Comparison of ENCODE assay signal across 19 cellular contexts in the genomic region with DNA sequence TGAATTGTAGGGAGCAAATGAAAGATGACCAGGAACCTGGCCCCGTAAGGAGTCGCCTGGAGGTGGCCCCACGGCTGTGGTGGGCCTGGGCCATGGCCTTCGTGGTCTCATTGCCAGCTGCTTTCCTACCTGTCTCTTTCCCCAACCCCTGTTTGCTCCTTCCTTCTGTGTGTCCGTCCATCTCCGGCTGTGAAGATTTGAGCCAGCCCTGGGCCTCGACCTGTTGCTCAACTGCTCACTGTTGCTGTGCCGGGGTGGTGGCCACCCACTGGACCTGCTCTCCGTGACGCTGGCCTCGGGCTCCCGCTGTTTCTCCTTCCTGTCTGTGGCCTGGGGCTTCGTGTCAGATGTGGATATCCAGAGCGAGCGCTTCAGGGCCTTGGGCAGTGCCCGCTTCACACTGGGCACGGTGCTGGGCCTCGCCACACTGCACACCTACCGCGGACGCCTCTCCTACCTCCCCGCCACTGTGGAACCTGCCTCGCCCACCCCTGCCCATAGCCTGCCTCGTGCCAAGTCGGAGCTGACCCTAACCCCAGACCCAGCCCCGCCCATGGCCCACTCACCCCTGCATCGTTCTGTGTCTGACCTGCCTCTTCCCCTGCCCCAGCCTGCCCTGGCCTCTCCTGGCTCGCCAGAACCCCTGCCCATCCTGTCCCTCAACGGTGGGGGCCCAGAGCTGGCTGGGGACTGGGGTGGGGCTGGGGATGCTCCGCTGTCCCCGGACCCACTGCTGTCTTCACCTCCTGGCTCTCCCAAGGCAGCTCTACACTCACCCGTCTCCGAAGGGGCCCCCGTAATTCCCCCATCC. TPM values are rescaled to one million over a fixed set of nuclear protein-coding genes. Genes with fewer than 3 reads are reported as not detected.
DNase-seq lines count a peak whose midpoint lies in the region; ATAC-seq and TF ChIP-seq lines count a peak whose summit lies in the region.
"Had no signal": no experiment of that assay in that cellular context is flagged by ENCODE, and none has a peak within 500 bp of the region (broad histone marks: within the 10 kb centered on the region; RNA-seq: fewer than 3 reads in every experiment).

No MANE protein-coding gene starts in this region.

- no peaks in the 10 kb centered on the region for H3K9me3 ChIP-seq in stomach smooth muscle (ENCODE audit: control insufficient read depth in 2 of 2, low read length in 2 of 2)
- H3K9me3 ChIP-seq: neutrophil had no signal

- peaks cover 6% of the 10 kb centered on the region for H3K36me3 Mint-ChIP-seq in activated CD8-positive, alpha-beta T cell treated with anti-CD3 and anti-CD28 coated beads for 36 hours (ENCODE audit: low read depth)
- peaks cover 27% of the 10 kb centered on the region for H3K36me3 Mint-ChIP-seq in activated CD8-positive, alpha-beta T cell treated with anti-CD3 and anti-CD28 coated beads, Interleukin-2, amount 10 ng/mL, durations not matched to agents 7 days and 5 days (ENCODE audit: low read depth)

- no peaks in the 10 kb centered on the region for H3K27me3 Mint-ChIP-seq in activated CD8-positive, alpha-beta T cell treated with anti-CD3 and anti-CD28 coated beads for 36 hours
- no peaks in the 10 kb centered on the region for H3K27me3 Mint-ChIP-seq in activated CD8-positive, alpha-beta T cell treated with anti-CD3 and anti-CD28 coated beads, Interleukin-2, amount 10 ng/mL, durations not matched to agents 7 days and 5 days (ENCODE audit: low read depth)
- H3K27me3 Mint-ChIP-seq: activated naive CD4-positive, alpha-beta T cell treated with anti-CD3 and anti-CD28 coated beads, Interleukin-2, amount 10 ng/mL, durations not matched to agents 7 days and 5 days; CD4-positive, CD25-positive, alpha-beta regulatory T cell had no signal

- H3K27me3 ChIP-seq in layer of hippocampus (ENCODE audit: control insufficient read depth, insufficient read depth, low read length) = no peaks in the 10 kb centered on the region
- no peaks in the 10 kb centered on the region for H3K27me3 ChIP-seq in stomach smooth muscle (ENCODE audit: control insufficient read depth in 1 of 2, insufficient read depth in 2 of 2, low read length in 2 of 2)
- H3K27me3 ChIP-seq: cardiac muscle cell, foreskin keratinocyte, neutrophil had no signal

- H3K4me3 Mint-ChIP-seq in activated CD8-positive, alpha-beta T cell treated with anti-CD3 and anti-CD28 coated beads for 36 hours = no peak overlapping the region
- no peak overlapping the region for H3K4me3 Mint-ChIP-seq in activated CD8-positive, alpha-beta T cell treated with anti-CD3 and anti-CD28 coated beads, Interleukin-2, amount 10 ng/mL, durations not matched to agents 7 days and 5 days
- H3K4me3 Mint-ChIP-seq: activated naive CD4-positive, alpha-beta T cell treated with anti-CD3 and anti-CD28 coated beads, Interleukin-2, amount 10 ng/mL, durations not matched to agents 7 days and 5 days had no signal

- H3K27ac ChIP-seq in layer of hippocampus (ENCODE audit: low read depth, low read length) (peak overlapping the region; percentile 30), stomach smooth muscle (ENCODE audit: low read length) (peak overlapping the region; percentile 74)
- H3K27ac ChIP-seq: cardiac muscle cell, foreskin keratinocyte, neutrophil, WERI-Rb-1 had no signal

- H3K4me1 Mint-ChIP-seq in activated CD8-positive, alpha-beta T cell treated with anti-CD3 and anti-CD28 coated beads for 36 hours (ENCODE audit: low read depth) = peaks cover 42% of the 10 kb centered on the region
- H3K4me1 Mint-ChIP-seq in activated CD8-positive, alpha-beta T cell treated with anti-CD3 and anti-CD28 coated beads, Interleukin-2, amount 10 ng/mL, durations not matched to agents 7 days and 5 days (ENCODE audit: low read depth) = peaks cover 54% of the 10 kb centered on the region

- H3K36me3 ChIP-seq in stomach smooth muscle (ENCODE audit: control insufficient read depth in 2 of 2, insufficient read depth in 2 of 2, low read length in 2 of 2) = peaks cover 0 to 20% of the 10 kb centered on the region in 2 donors
- H3K36me3 ChIP-seq: cardiac muscle cell had no signal

- ATAC-seq in activated CD8-positive, alpha-beta T cell treated with anti-CD3 and anti-CD28 coated beads for 36 hours = no peak
- no peak for ATAC-seq in activated CD8-positive, alpha-beta T cell treated with anti-CD3 and anti-CD28 coated beads, Interleukin-2, amount 10 ng/mL, durations not matched to agents 7 days and 5 days
- no peak for ATAC-seq in HG03025 (IDR thresholded peaks at IDR 0.05; ENCODE audit: low FRiP score, unreplicated experiment)
- ATAC-seq in GM21737 (IDR thresholded peaks at IDR 0.05; ENCODE audit: unreplicated experiment) = no peak

- TF ChIP-seq CTCF in activated CD8-positive, alpha-beta T cell treated with anti-CD3 and anti-CD28 coated beads for 36 hours (IDR thresholded peaks at IDR 0.05) = no peak

- H3K4me1 ChIP-seq in stomach smooth muscle (ENCODE audit: control insufficient read depth, insufficient read depth, low read length) = peaks cover 57% of the 10 kb centered on the region

- POLR2A ChIA-PET in activated CD8-positive, alpha-beta T cell treated with anti-CD3 and anti-CD28 coated beads for 36 hours (lab: Charles Lee) = interaction anchor here (9.6 kb wide), 1 partner anchor 9 kb away, joined by 154 read pairs; the partner anchor contains the start of genes FAM83E, RPL18 and SPHK2
- POLR2A ChIA-PET in activated CD8-positive, alpha-beta T cell treated with anti-CD3 and anti-CD28 coated beads, Interleukin-2, amount 10 ng/mL, durations not matched to agents 7 days and 5 days (lab: Charles Lee) = interaction anchor here (0.6 to 3.1 kb wide), 4 partner anchors 9 to 12 kb away, joined by 3 to 15 read pairs (median 4); partner anchors contain the start of genes RPL18 and SPHK2

- peak overlapping the region; percentile 3 for H3K27ac Mint-ChIP-seq in activated CD8-positive, alpha-beta T cell treated with anti-CD3 and anti-CD28 coated beads for 36 hours
- H3K27ac Mint-ChIP-seq in activated CD8-positive, alpha-beta T cell treated with anti-CD3 and anti-CD28 coated beads, Interleukin-2, amount 10 ng/mL, durations not matched to agents 7 days and 5 days = no peak overlapping the region
- H3K27ac Mint-ChIP-seq: activated naive CD4-positive, alpha-beta T cell treated with anti-CD3 and anti-CD28 coated beads, Interleukin-2, amount 10 ng/mL, durations not matched to agents 7 days and 5 days had no signal

- no peaks in the 10 kb centered on the region for H3K9me3 Mint-ChIP-seq in activated CD8-positive, alpha-beta T cell treated with anti-CD3 and anti-CD28 coated beads for 36 hours
- H3K9me3 Mint-ChIP-seq in activated CD8-positive, alpha-beta T cell treated with anti-CD3 and anti-CD28 coated beads, Interleukin-2, amount 10 ng/mL, durations not matched to agents 7 days and 5 days (ENCODE audit: insufficient read depth) = no peaks in the 10 kb centered on the region
- H3K9me3 Mint-ChIP-seq: activated naive CD4-positive, alpha-beta T cell treated with anti-CD3 and anti-CD28 coated beads, Interleukin-2, amount 10 ng/mL, durations not matched to agents 7 days and 5 days; CD4-positive, CD25-positive, alpha-beta regulatory T cell; endodermal cell had no signal

- CTCF ChIA-PET in activated CD8-positive, alpha-beta T cell treated with anti-CD3 and anti-CD28 coated beads for 36 hours (lab: Charles Lee) = no interaction called here
- CTCF ChIA-PET in activated CD8-positive, alpha-beta T cell treated with anti-CD3 and anti-CD28 coated beads, Interleukin-2, amount 10 ng/mL, durations not matched to agents 7 days and 5 days (lab: Charles Lee) = no interaction called here

- intact Hi-C loops in activated CD8-positive, alpha-beta T cell treated with anti-CD3 and anti-CD28 coated beads for 36 hours (cut with micrococcal nuclease) = no loop called here

- no peak for DNase-seq in activated CD8-positive, alpha-beta T cell treated with anti-CD3 and anti-CD28 coated beads for 36 hours
- DNase-seq in activated CD8-positive, alpha-beta T cell treated with anti-CD3 and anti-CD28 coated beads, Interleukin-2, amount 10 ng/mL, durations not matched to agents 7 days and 5 days = no peak
- no peak for DNase-seq in NCI-H524 treated with DMSO at 0.1 percent for 48 hours (lab: John Stamatoyannopoulos, UW)
- DNase-seq: activated naive CD4-positive, alpha-beta T cell treated with anti-CD3 and anti-CD28 coated beads, Interleukin-2, amount 10 ng/mL, durations not matched to agents 7 days and 5 days; CD4-positive, CD25-positive, alpha-beta regulatory T cell; foreskin keratinocyte; NCI-H1694; NCI-H446 treated with DMSO at 0.1 percent for 48 hours; WERI-Rb-1 had no signal

- 0 out of 2 replicates have a peak, but pooled peaks have one; percentile 11 for TF ChIP-seq POLR2A in Raji (IDR thresholded peaks at IDR 0.05; ENCODE audit: insufficient read depth, low read depth, low read length)

- H3K4me3 ChIP-seq in stomach smooth muscle (ENCODE audit: low read length in 2 of 2) = no peak overlapping the region
- H3K4me3 ChIP-seq: cardiac muscle cell had no signal

- H3K9ac ChIP-seq in stomach smooth muscle (ENCODE audit: low read length in 2 of 2) = no peak overlapping the region

RNA-seq across cellular contexts. Expression of gene DBP, which starts 8.5 kb away (rescaled TPM):
- total RNA-seq in activated CD8-positive, alpha-beta T cell treated with anti-CD3 and anti-CD28 coated beads for 36 hours = 10 to 100 TPM; 10.8 to 13.1 TPM
- total RNA-seq in activated CD8-positive, alpha-beta T cell treated with anti-CD3 and anti-CD28 coated beads, Interleukin-2, amount 10 ng/mL, durations not matched to agents 7 days and 5 days = 10 to 100 TPM; 17.3 to 18.3 TPM

RNA-seq across cellular contexts. Expression of gene SPHK2, which starts 9.4 kb away (rescaled TPM):
- 10 to 100 TPM; 22.3 to 22.9 TPM for total RNA-seq in activated CD8-positive, alpha-beta T cell treated with anti-CD3 and anti-CD28 coated beads for 36 hours
- total RNA-seq in activated CD8-positive, alpha-beta T cell treated with anti-CD3 and anti-CD28 coated beads, Interleukin-2, amount 10 ng/mL, durations not matched to agents 7 days and 5 days = 10 to 100 TPM; 33.0 to 33.1 TPM

RNA-seq across cellular contexts. Expression of gene RPL18, which starts 9.7 kb away (rescaled TPM):
- 1,000 to 10,000 TPM; 2,304 to 2,324 TPM for total RNA-seq in activated CD8-positive, alpha-beta T cell treated with anti-CD3 and anti-CD28 coated beads for 36 hours
- 1,000 to 10,000 TPM; 1,371 to 1,433 TPM for total RNA-seq in activated CD8-positive, alpha-beta T cell treated with anti-CD3 and anti-CD28 coated beads, Interleukin-2, amount 10 ng/mL, durations not matched to agents 7 days and 5 days

RNA-seq across cellular contexts. Expression of gene FAM83E, which starts 13.8 kb away (rescaled TPM):
- total RNA-seq in activated CD8-positive, alpha-beta T cell treated with anti-CD3 and anti-CD28 coated beads for 36 hours = 1 to 10 TPM; 3.8 to 4.7 TPM
- 1 to 10 TPM; 1.7 to 2.3 TPM for total RNA-seq in activated CD8-positive, alpha-beta T cell treated with anti-CD3 and anti-CD28 coated beads, Interleukin-2, amount 10 ng/mL, durations not matched to agents 7 days and 5 days
- total RNA-seq: Daoy, LHCN-M2 had no signal

RNA-seq across cellular contexts. Expression of gene CA11, which starts 17.3 kb away (rescaled TPM):
- total RNA-seq in activated CD8-positive, alpha-beta T cell treated with anti-CD3 and anti-CD28 coated beads for 36 hours = 10 to 100 TPM; 11.1 to 13.0 TPM
- 1 to 10 TPM; 5.2 to 6.3 TPM for total RNA-seq in activated CD8-positive, alpha-beta T cell treated with anti-CD3 and anti-CD28 coated beads, Interleukin-2, amount 10 ng/mL, durations not matched to agents 7 days and 5 days
- total RNA-seq: Daoy had no signal
